Comparison of ENCODE assay signal across 15 cellular contexts in the genomic region with DNA sequence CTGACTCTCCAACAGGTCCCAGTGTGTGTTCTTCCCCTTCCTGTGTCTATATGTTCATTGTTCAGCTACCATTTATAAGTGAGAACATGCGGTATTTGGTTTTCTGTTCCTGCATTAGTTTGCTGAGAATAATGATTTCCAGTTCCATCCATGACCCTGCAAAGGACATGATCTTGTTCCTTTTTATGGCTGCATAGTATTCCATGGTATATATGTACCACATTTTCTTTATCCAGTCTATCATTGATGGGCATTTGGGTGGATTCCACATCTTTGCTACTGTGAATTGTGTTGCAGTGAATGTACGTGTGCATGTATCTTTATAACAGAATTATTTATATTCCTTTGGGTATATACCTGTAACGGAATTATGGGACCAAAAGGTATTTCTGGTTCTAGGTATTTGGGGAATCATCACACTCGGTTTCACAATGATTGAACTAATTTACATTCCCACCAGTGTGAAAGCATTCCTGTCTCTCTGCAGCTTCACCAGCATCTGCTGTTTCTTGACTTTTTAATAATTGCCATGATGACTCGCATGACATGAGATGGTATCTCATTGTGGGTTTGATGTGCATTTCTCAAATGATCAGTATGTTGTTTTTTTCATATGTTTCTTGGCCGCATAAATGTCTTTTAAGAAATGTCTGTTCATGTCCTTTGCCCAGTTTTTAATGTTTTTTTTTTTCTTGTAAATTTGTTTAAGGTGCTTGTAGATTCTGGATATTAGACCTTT.
DNase-seq lines count a peak whose midpoint lies in the region; ATAC-seq and TF ChIP-seq lines count a peak whose summit lies in the region.
"Had no signal": no experiment of that assay in that cellular context is flagged by ENCODE, and none has a peak within 500 bp of the region (broad histone marks: within the 10 kb centered on the region; RNA-seq: fewer than 3 reads in every experiment).

No MANE protein-coding gene starts in this region.

- ATAC-seq in SK-N-SH treated with all-trans-retinoic acid at 6 μM for 48 hours, result no peak

- H3K4me3 Mint-ChIP-seq in MCF 10A (ENCODE audit: unreplicated experiment), result no peak overlapping the region
- H3K4me3 Mint-ChIP-seq: CD8-positive, alpha-beta memory T cell had no signal

- TF ChIP-seq CTCF in mammary epithelial cell (conservative IDR thresholded peaks at IDR 0.05 in 1 of 2, IDR thresholded peaks at IDR 0.05 in 1 of 2; ENCODE audit: extremely low read depth in 1 of 2, insufficient read depth in 1 of 2, low read depth in 1 of 2, low read length in 2 of 2), result no peak
- no peak for TF ChIP-seq CTCF in MCF 10A (IDR thresholded peaks at IDR 0.05; ENCODE audit: unreplicated experiment)

- H3K27me3 Mint-ChIP-seq in MCF 10A (ENCODE audit: insufficient read depth, unreplicated experiment), result no peaks in the 10 kb centered on the region

- H3K27ac ChIP-seq in mammary epithelial cell (ENCODE audit: insufficient read depth, low read depth, low read length), result no peak overlapping the region
- H3K27ac ChIP-seq: 22Rv1, BLaER1, HL-60 had no signal

- CTCF ChIA-PET in mammary epithelial cell (lab: Charles Lee; ENCODE audit: low non-redundant PET) (no interaction called here), MCF 10A (lab: Yijun Ruan, JAX) (interaction anchor here (1.0 kb wide), 1 partner anchor 9 kb away, joined by 4 read pairs; no protein-coding TSS in a partner anchor)

- in situ Hi-C loops in mammary epithelial cell (cut with MboI; ENCODE audit: low sequenced_read_pairs in 2 of 2), result loop anchor here in 1 of 2 donors (25.0 kb wide), 1 partner anchor 871 kb away; no protein-coding TSS in a partner anchor

- intact Hi-C loops in mammary epithelial cell (cut with micrococcal nuclease), result no loop called here
- intact Hi-C loops in MCF 10A (cut with micrococcal nuclease), result no loop called here

- no peaks in the 10 kb centered on the region for H3K36me3 Mint-ChIP-seq in MCF 10A (ENCODE audit: insufficient read depth, unreplicated experiment)
- H3K36me3 Mint-ChIP-seq: CD8-positive, alpha-beta memory T cell had no signal

- no peak overlapping the region for H3K27ac Mint-ChIP-seq in MCF 10A (ENCODE audit: low read depth, unreplicated experiment)
- H3K27ac Mint-ChIP-seq: CD8-positive, alpha-beta memory T cell had no signal

- H3K9me3 ChIP-seq in mammary epithelial cell (replicated peaks; ENCODE audit: insufficient read depth, low read length), result peaks cover 4% of the 10 kb centered on the region
- H3K9me3 ChIP-seq: BLaER1, Caco-2, HAP-1 had no signal

- H3K9ac ChIP-seq in mammary epithelial cell (ENCODE audit: insufficient read depth, low read length), result no peak overlapping the region
- H3K9ac ChIP-seq: BLaER1 had no signal

- no TSS peak for BruUV-seq in mammary epithelial cell (replicated peaks; lab: Mats Ljungman, UMichigan)
- no TSS peak for BruUV-seq in MCF 10A (replicated peaks; lab: Mats Ljungman, UMichigan)

- H3K79me2 ChIP-seq in mammary epithelial cell (ENCODE audit: insufficient read depth, low read length), result no peaks in the 10 kb centered on the region

- H2AFZ ChIP-seq in mammary epithelial cell (ENCODE audit: low read depth, low read length), result no peak overlapping the region

- 80% methylated on average over 6 of the region's 6 CpGs for WGBS in mammary epithelial cell (ENCODE audit: low coverage, missing lambda C conversion rate)

- H3K9me3 Mint-ChIP-seq in MCF 10A (ENCODE audit: unreplicated experiment), result peaks cover 7% of the 10 kb centered on the region

- no peak overlapping the region for H3K4me2 ChIP-seq in mammary epithelial cell (ENCODE audit: insufficient read depth, low read depth, low read length)
- H3K4me2 ChIP-seq: BLaER1 had no signal

- H3K4me1 ChIP-seq in mammary epithelial cell (ENCODE audit: insufficient read depth, low read length), result no peaks in the 10 kb centered on the region
- H3K4me1 ChIP-seq: BLaER1, Caco-2, HAP-1 had no signal

- dilution Hi-C loops in mammary epithelial cell (cut with HindIII; ENCODE audit: low sequenced_read_pairs), result no loop called here

- H3K4me1 Mint-ChIP-seq in MCF 10A (ENCODE audit: insufficient read depth, unreplicated experiment), result no peaks in the 10 kb centered on the region
- H3K4me1 Mint-ChIP-seq: CD8-positive, alpha-beta memory T cell had no signal

- H3K4me3 ChIP-seq in mammary epithelial cell (replicated peaks in 1 of 3; ENCODE audit: insufficient read depth in 1 of 3, low read depth in 2 of 3, low read length in 3 of 3), result no peak overlapping the region
- H3K4me3 ChIP-seq: BLaER1, HAP-1 had no signal

- no peaks in the 10 kb centered on the region for H3K36me3 ChIP-seq in mammary epithelial cell (ENCODE audit: insufficient read depth, low read length)
- H3K36me3 ChIP-seq: BLaER1, HAP-1 had no signal

- DNase-seq in mammary epithelial cell (peak; percentile 64), MCF 10A (ENCODE audit: unreplicated experiment) (no peak), LHCN-M2 (ENCODE audit: low read depth) (peak; percentile 26), kidney tubule cell (ENCODE audit: low spot score) (peak; percentile 47), amygdala (lab: John Stamatoyannopoulos, UW) (no peak), NOMO-1 treated with dmso at 0.1 percent for 144 hours (lab: John Stamatoyannopoulos, UW; ENCODE audit: unreplicated experiment) (no peak), DMS53 (lab: John Stamatoyannopoulos, UW) (no peak)
- DNase-seq: AML-193; Caco-2; CD8-positive, alpha-beta memory T cell had no signal

- POLR2A ChIA-PET in MCF 10A (lab: Yijun Ruan, JAX), result no interaction called here

- no peaks in the 10 kb centered on the region for H4K20me1 ChIP-seq in mammary epithelial cell (ENCODE audit: insufficient read depth, low read length)
- H4K20me1 ChIP-seq: BLaER1 had no signal

- no peaks in the 10 kb centered on the region for H3K27me3 ChIP-seq in mammary epithelial cell (ENCODE audit: insufficient read depth, low read length)
- H3K27me3 ChIP-seq: BLaER1 had no signal

TF ChIP-seq in SK-N-SH treated with all-trans-retinoic acid at 6 μM for 48 hours, 23 proteins besides CTCF, POLR2A, EP300 and RAD21:
- peak; percentile 82 for TF ChIP-seq ZNF8 (CRISPR knock-in tag; IDR thresholded peaks at IDR 0.05)
- no peak for TF ChIP-seq CSDC2 (CRISPR knock-in tag; IDR thresholded peaks at IDR 0.05)
TF ChIP-seq in SK-N-SH treated with all-trans-retinoic acid at 6 μM for 48 hours: peak in this region for 1.

Comparison
In these comparisons a context has a peak if more than half of its experiments do, and no peak if none do; other contexts are left out.
1. DNase-seq: peak in mammary epithelial cell (single experiment), LHCN-M2 (single experiment) and kidney tubule cell (single experiment); none in MCF 10A (single experiment), amygdala (0 of 56), NOMO-1 treated with dmso at 0.1 percent for 144 hours (single experiment) and DMS53 (single experiment).